9 cellular contexts compared by ENCODE assay signal in genomic region chr1:147072371-147073061, GRCh38.
DNase-seq lines count a peak whose midpoint lies in the region; TF ChIP-seq lines count a peak whose summit lies in the region.
"Had no signal": no experiment of that assay in that cellular context is flagged by ENCODE, and none has a peak within 500 bp of the region (broad histone marks: within the 10 kb centered on the region; RNA-seq: fewer than 3 reads in every experiment).

No MANE protein-coding gene starts in this region.

- DNase-seq in CD4-positive, alpha-beta memory T cell, result peak in 3 of 5 donors; percentile 27 to 35 (median 28)
- DNase-seq in SK-N-SH, result peak; percentile 37
- peak in 1 of 2 donors; percentile 17 for DNase-seq in fibroblast of lung (ENCODE audit: low read depth in 2 of 2)
- peak; percentile 87 for DNase-seq in osteoblast (ENCODE audit: insufficient read length, low spot score, missing footprints)
- no peak for DNase-seq in activated gamma-delta T cell (lab: John Stamatoyannopoulos, UW)
- DNase-seq in HCEC 1CT, result no peak
- no peak for DNase-seq in HK-2 (ENCODE audit: unreplicated experiment)
- DNase-seq in NCI-H69 (lab: John Stamatoyannopoulos, UW), result no peak
- DNase-seq: NCI-H1417 treated with DMSO at 0.1 percent for 48 hours had no signal

- H2AFZ ChIP-seq in SK-N-SH (ENCODE audit: low read depth), result peak overlapping the region; percentile 41; the same call in 1 of the 2 replicates
- H2AFZ ChIP-seq in fibroblast of lung (ENCODE audit: low read length), result no peak overlapping the region
- peak overlapping the region; percentile 85 for H2AFZ ChIP-seq in osteoblast (ENCODE audit: low read length)

- intact Hi-C loops in CD4-positive, alpha-beta memory T cell (cut with micrococcal nuclease), result loop anchor here (1.0 kb wide), 1 partner anchor 12 kb away; no protein-coding TSS in a partner anchor

- H3K36me3 Mint-ChIP-seq in CD4-positive, alpha-beta memory T cell, result no peaks in the 10 kb centered on the region

- H3K9me3 ChIP-seq in CD4-positive, alpha-beta memory T cell (ENCODE audit: control insufficient read depth in 1 of 2, low read length in 2 of 2), result no peaks in the 10 kb centered on the region
- H3K9me3 ChIP-seq in SK-N-SH (no peaks in the 10 kb centered on the region), fibroblast of lung (ENCODE audit: control insufficient read depth, insufficient read depth, low read depth, low read length) (no peaks in the 10 kb centered on the region), osteoblast (ENCODE audit: low read depth, low read length) (no peaks in the 10 kb centered on the region)

- H3K4me1 Mint-ChIP-seq in CD4-positive, alpha-beta memory T cell, result peaks cover 6 to 41% (median 19%) of the 10 kb centered on the region in 4 donors

- peak overlapping the region; percentile 23 for H3K4me3 ChIP-seq in CD4-positive, alpha-beta memory T cell (ENCODE audit: low read length in 2 of 2)
- peak overlapping the region; percentile 34 to 51; a peak in 3 of 4 replicates for H3K4me3 ChIP-seq in SK-N-SH (ENCODE audit: low read depth in 2 of 2, low read length in 1 of 2)
- peak overlapping the region; percentile 2 to 42 (median 12) for H3K4me3 ChIP-seq in fibroblast of lung (replicated peaks in 1 of 4; ENCODE audit: control extremely low read depth in 1 of 4, insufficient read depth in 1 of 4, low read depth in 3 of 4, low read length in 4 of 4)
- peak overlapping the region; percentile 53 for H3K4me3 ChIP-seq in osteoblast (ENCODE audit: insufficient read depth, low read length)

- H3K4me1 ChIP-seq in CD4-positive, alpha-beta memory T cell (ENCODE audit: insufficient read depth, low read length), result peaks cover 10% of the 10 kb centered on the region
- H3K4me1 ChIP-seq in SK-N-SH (ENCODE audit: control insufficient read depth in 1 of 2, insufficient read depth in 2 of 2, low read depth in 1 of 2, low read length in 1 of 2), result peaks cover 0 to 5% of the 10 kb centered on the region in 2 experiments; a peak in 1 of 4 replicates
- H3K4me1 ChIP-seq in fibroblast of lung (ENCODE audit: control insufficient read depth, extremely low read depth, insufficient read depth, low read length), result no peaks in the 10 kb centered on the region
- no peaks in the 10 kb centered on the region for H3K4me1 ChIP-seq in osteoblast (ENCODE audit: insufficient read depth, low read length)

- no peak overlapping the region for H3K9ac ChIP-seq in SK-N-SH
- no peak overlapping the region for H3K9ac ChIP-seq in fibroblast of lung (ENCODE audit: insufficient read depth, low read length)

- H3K4me2 ChIP-seq in SK-N-SH (peak overlapping the region; percentile 79), fibroblast of lung (ENCODE audit: extremely low read depth, insufficient read depth, low read length) (peak overlapping the region; percentile 40), osteoblast (ENCODE audit: insufficient read depth, low read length) (peak overlapping the region; percentile 68)

- H3K79me2 ChIP-seq in SK-N-SH (ENCODE audit: insufficient read depth) (no peaks in the 10 kb centered on the region), fibroblast of lung (ENCODE audit: control insufficient read depth, insufficient read depth, low read length) (no peaks in the 10 kb centered on the region), osteoblast (ENCODE audit: insufficient read depth, low read length) (no peaks in the 10 kb centered on the region)

- peak overlapping the region; percentile 66 to 99 (median 87) for H3K4me3 Mint-ChIP-seq in CD4-positive, alpha-beta memory T cell

- H4K20me1 ChIP-seq in SK-N-SH (ENCODE audit: insufficient read depth), result no peaks in the 10 kb centered on the region
- no peaks in the 10 kb centered on the region for H4K20me1 ChIP-seq in fibroblast of lung (ENCODE audit: control insufficient read depth, extremely low read depth, insufficient read depth, low read length)
- no peaks in the 10 kb centered on the region for H4K20me1 ChIP-seq in osteoblast (ENCODE audit: insufficient read depth, low read length)

- peaks cover 24 to 28% of the 10 kb centered on the region in 2 donors for H3K27me3 Mint-ChIP-seq in CD4-positive, alpha-beta memory T cell

- CTCF ChIA-PET in CD4-positive, alpha-beta memory T cell (lab: Charles Lee; ENCODE audit: partially characterized antibody), result interaction anchor here (1.2 kb wide), 1 partner anchor 9 kb away, joined by 3 read pairs; no protein-coding TSS in a partner anchor
- CTCF ChIA-PET in SK-N-SH (lab: Yijun Ruan, JAX), result no interaction called here

- peaks cover 4% of the 10 kb centered on the region for H3K27me3 ChIP-seq in CD4-positive, alpha-beta memory T cell (ENCODE audit: insufficient read depth, low read length)
- H3K27me3 ChIP-seq in SK-N-SH (ENCODE audit: insufficient read depth) (peaks cover 28% of the 10 kb centered on the region), fibroblast of lung (ENCODE audit: control insufficient read depth, insufficient read depth, low read length) (peaks cover 18% of the 10 kb centered on the region), osteoblast (ENCODE audit: insufficient read depth, low read length) (peaks cover 65% of the 10 kb centered on the region)

- H3K27ac ChIP-seq in CD4-positive, alpha-beta memory T cell (ENCODE audit: low read depth, low read length), result no peak overlapping the region
- no peak overlapping the region for H3K27ac ChIP-seq in SK-N-SH (ENCODE audit: low read depth in 2 of 2, low read length in 1 of 2)
- no peak overlapping the region for H3K27ac ChIP-seq in fibroblast of lung (ENCODE audit: insufficient read depth, low read length)
- H3K27ac ChIP-seq in osteoblast (ENCODE audit: low read depth, low read length), result no peak overlapping the region

- peak overlapping the region in 4 of 7 donors; percentile 68 to 94 (median 82) for H3K27ac Mint-ChIP-seq in CD4-positive, alpha-beta memory T cell

- no peaks in the 10 kb centered on the region for H3K36me3 ChIP-seq in CD4-positive, alpha-beta memory T cell (ENCODE audit: insufficient read depth, low read length)
- H3K36me3 ChIP-seq in SK-N-SH (replicated peaks in 1 of 2; ENCODE audit: control insufficient read depth in 1 of 2, insufficient read depth in 2 of 2, low read length in 1 of 2) (no peaks in the 10 kb centered on the region), fibroblast of lung (ENCODE audit: control insufficient read depth, insufficient read depth, low read length) (no peaks in the 10 kb centered on the region), osteoblast (ENCODE audit: insufficient read depth, low read length) (no peaks in the 10 kb centered on the region)

- POLR2A ChIA-PET in CD4-positive, alpha-beta memory T cell (lab: Charles Lee; ENCODE audit: partially characterized antibody), result interaction anchor here (1.3 to 1.7 kb wide), 3 partner anchors 12 to 30 kb away, joined by 3 to 10 read pairs (median 8); no protein-coding TSS in a partner anchor
- POLR2A ChIA-PET in SK-N-SH (lab: Yijun Ruan, JAX), result no interaction called here

- no peak for TF ChIP-seq EP300 in SK-N-SH (IDR thresholded peaks at IDR 0.05; ENCODE audit: borderline replicate concordance in 1 of 2, low read depth in 1 of 2, low read length in 1 of 2)

- H3F3A ChIP-seq in SK-N-SH (replicated peaks; ENCODE audit: insufficient read depth), result no peaks in the 10 kb centered on the region

- no peaks in the 10 kb centered on the region for H3K9me2 ChIP-seq in SK-N-SH

- TF ChIP-seq CTCF in SK-N-SH (IDR thresholded peaks at IDR 0.05) (no peak), fibroblast of lung (conservative IDR thresholded peaks at IDR 0.05 in 1 of 2, IDR thresholded peaks at IDR 0.05 in 1 of 2; ENCODE audit: low read depth in 1 of 2, low read length in 2 of 2) (no peak), osteoblast (IDR thresholded peaks at IDR 0.05; ENCODE audit: extremely low read depth, low read depth, low read length) (no peak)

- H3K9me3 Mint-ChIP-seq in CD4-positive, alpha-beta memory T cell, result peaks cover 0 to 11% (median 0%) of the 10 kb centered on the region in 8 donors

- WGBS in SK-N-SH (ENCODE audit: low lambda C conversion rate), result 12% methylated on average over 37 of the region's 40 CpGs

- TF ChIP-seq RAD21 in SK-N-SH (IDR thresholded peaks at IDR 0.05; ENCODE audit: low read length), result no peak

TF ChIP-seq in SK-N-SH, 30 proteins besides CTCF, POLR2A, EP300 and RAD21:
- TF ChIP-seq, protein P1, sequence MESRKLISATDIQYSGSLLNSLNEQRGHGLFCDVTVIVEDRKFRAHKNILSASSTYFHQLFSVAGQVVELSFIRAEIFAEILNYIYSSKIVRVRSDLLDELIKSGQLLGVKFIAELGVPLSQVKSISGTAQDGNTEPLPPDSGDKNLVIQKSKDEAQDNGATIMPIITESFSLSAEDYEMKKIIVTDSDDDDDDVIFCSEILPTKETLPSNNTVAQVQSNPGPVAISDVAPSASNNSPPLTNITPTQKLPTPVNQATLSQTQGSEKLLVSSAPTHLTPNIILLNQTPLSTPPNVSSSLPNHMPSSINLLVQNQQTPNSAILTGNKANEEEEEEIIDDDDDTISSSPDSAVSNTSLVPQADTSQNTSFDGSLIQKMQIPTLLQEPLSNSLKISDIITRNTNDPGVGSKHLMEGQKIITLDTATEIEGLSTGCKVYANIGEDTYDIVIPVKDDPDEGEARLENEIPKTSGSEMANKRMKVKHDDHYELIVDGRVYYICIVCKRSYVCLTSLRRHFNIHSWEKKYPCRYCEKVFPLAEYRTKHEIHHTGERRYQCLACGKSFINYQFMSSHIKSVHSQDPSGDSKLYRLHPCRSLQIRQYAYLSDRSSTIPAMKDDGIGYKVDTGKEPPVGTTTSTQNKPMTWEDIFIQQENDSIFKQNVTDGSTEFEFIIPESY (IDR thresholded peaks at IDR 0.05; ENCODE audit: borderline replicate concordance, low read depth), result no peak
- no peak for TF ChIP-seq SMC3 (IDR thresholded peaks at IDR 0.05; ENCODE audit: low read depth, low read length)
- no peak; the same call in 1 of the 2 replicates for TF ChIP-seq MAX (IDR thresholded peaks at IDR 0.05; ENCODE audit: low read depth)
- TF ChIP-seq USF1 (IDR thresholded peaks at IDR 0.05; ENCODE audit: borderline replicate concordance, low read depth), result no peak
- TF ChIP-seq MXI1 (IDR thresholded peaks at IDR 0.05; ENCODE audit: low read depth, low read length), result no peak
- TF ChIP-seq RXRA (IDR thresholded peaks at IDR 0.05; ENCODE audit: borderline replicate concordance, low read depth), result no peak
- no peak for TF ChIP-seq TCF12 (IDR thresholded peaks at IDR 0.05)
- TF ChIP-seq GATA2 (CRISPR knock-in tag; IDR thresholded peaks at IDR 0.05), result no peak
- TF ChIP-seq FOXM1 (IDR thresholded peaks at IDR 0.05; ENCODE audit: low read depth), result no peak

Comparison
In these comparisons a context has a peak if more than half of its experiments do, and no peak if none do; other contexts are left out.
1. DNase-seq: peak in CD4-positive, alpha-beta memory T cell (3 of 5), SK-N-SH (single experiment) and osteoblast (single experiment); none in activated gamma-delta T cell (single experiment), HCEC 1CT (single experiment), HK-2 (single experiment) and NCI-H69 (single experiment).
2. Peak in every context shown above with its lines, with median percentiles within 50 percentile points of each other: H3K4me3 ChIP-seq and H3K4me2 ChIP-seq.